Comparison of ENCODE assay signal across 23 cellular contexts in the genomic region with DNA sequence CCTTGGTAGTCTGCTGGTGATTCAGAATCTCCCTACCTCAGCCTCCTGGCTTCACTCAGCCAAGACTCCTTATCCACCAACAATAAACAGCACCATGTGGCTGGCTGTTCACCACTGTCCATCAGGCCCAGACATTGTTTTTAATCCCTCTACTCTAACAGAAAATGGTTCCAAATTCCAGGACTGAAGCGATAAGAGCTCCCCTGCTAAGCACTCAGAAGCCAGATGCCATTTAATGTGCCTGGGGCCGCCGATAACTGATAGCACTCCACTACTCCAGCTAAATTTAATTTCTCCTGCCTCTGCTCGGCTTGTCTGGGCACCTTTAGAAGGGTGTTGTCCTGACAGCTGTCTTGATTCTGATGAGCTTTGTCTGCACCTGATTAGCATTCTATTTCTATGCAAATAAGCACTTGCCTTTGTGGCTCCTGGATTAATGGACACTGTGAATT. TPM values are rescaled to one million over a fixed set of nuclear protein-coding genes. Genes with fewer than 3 reads are reported as not detected.
A peak's percentile ranks its signal among the peaks of the same experiment; 100 is the strongest.
DNase-seq lines count a peak whose midpoint lies in the region; ATAC-seq and TF ChIP-seq lines count a peak whose summit lies in the region.
"Had no signal": no experiment of that assay in that cellular context is flagged by ENCODE, and none has a peak within 500 bp of the region (broad histone marks: within the 10 kb centered on the region; RNA-seq: fewer than 3 reads in every experiment).

No MANE protein-coding gene starts in this region.

- no peaks in the 10 kb centered on the region for H3K36me3 ChIP-seq in mammary epithelial cell (ENCODE audit: insufficient read depth, low read length)
- H3K36me3 ChIP-seq: spleen had no signal

- no peak for ATAC-seq in HG02852 (IDR thresholded peaks at IDR 0.05; ENCODE audit: unreplicated experiment)
- ATAC-seq: activated naive CD8-positive, alpha-beta T cell treated with anti-CD3 and anti-CD28 coated beads, Interleukin-2, amount 50 U/mL, for 24 hours; Panc1 had no signal

- TF ChIP-seq CTCF in mammary epithelial cell (conservative IDR thresholded peaks at IDR 0.05 in 1 of 2, IDR thresholded peaks at IDR 0.05 in 1 of 2; ENCODE audit: extremely low read depth in 1 of 2, insufficient read depth in 1 of 2, low read depth in 1 of 2, low read length in 2 of 2), result no peak

- CTCF ChIA-PET in mammary epithelial cell (lab: Charles Lee; ENCODE audit: low non-redundant PET), result no interaction called here

- H3K9ac ChIP-seq in mammary epithelial cell (ENCODE audit: insufficient read depth, low read length), result no peak overlapping the region

- no peaks in the 10 kb centered on the region for H3K27me3 ChIP-seq in mammary epithelial cell (ENCODE audit: insufficient read depth, low read length)
- H3K27me3 ChIP-seq: spleen had no signal

- H3K9me3 ChIP-seq in mammary epithelial cell (replicated peaks; ENCODE audit: insufficient read depth, low read length), result no peaks in the 10 kb centered on the region
- H3K9me3 ChIP-seq: spleen had no signal

- whole genome bisulfite sequencing in mammary epithelial cell (ENCODE audit: low coverage, missing lambda C conversion rate), result 52% methylated on average over 4 of the region's 4 CpGs

- H3K4me2 ChIP-seq in mammary epithelial cell (ENCODE audit: insufficient read depth, low read depth, low read length), result no peak overlapping the region

- no peaks in the 10 kb centered on the region for H4K20me1 ChIP-seq in mammary epithelial cell (ENCODE audit: insufficient read depth, low read length)

- peaks cover 6% of the 10 kb centered on the region for H3K4me1 ChIP-seq in mammary epithelial cell (ENCODE audit: insufficient read depth, low read length)
- H3K4me1 ChIP-seq: spleen had no signal

- no peak overlapping the region for H3K4me3 ChIP-seq in mammary epithelial cell (replicated peaks in 1 of 3; ENCODE audit: insufficient read depth in 1 of 3, low read depth in 2 of 3, low read length in 3 of 3)
- H3K4me3 ChIP-seq: spleen had no signal

- BruUV-seq in mammary epithelial cell (replicated peaks; lab: Mats Ljungman, UMichigan), result no TSS peak

- H2AFZ ChIP-seq in mammary epithelial cell (ENCODE audit: low read depth, low read length), result no peak overlapping the region

- intact Hi-C loops in mammary epithelial cell (cut with micrococcal nuclease), result no loop called here

- no peak overlapping the region for H3K27ac ChIP-seq in mammary epithelial cell (ENCODE audit: insufficient read depth, low read depth, low read length)
- H3K27ac ChIP-seq: C4-2B, spleen had no signal

- in situ Hi-C loops in mammary epithelial cell (cut with MboI; ENCODE audit: low sequenced_read_pairs in 2 of 2), result no loop called here

- DNase-seq in DMS 273 treated with DMSO at 0.1 percent for 48 hours (lab: John Stamatoyannopoulos, UW) (peak; percentile 11), NCI-H526 (lab: John Stamatoyannopoulos, UW) (peak; percentile 67 to 77), astrocyte of the hippocampus (ENCODE audit: low read depth, low spot score) (peak; percentile 15), islet precursor cell (peak; percentile 66), SIG-M5 (lab: John Stamatoyannopoulos, UW) (no peak), mammary epithelial cell (no peak), NCI-H2029 treated with DMSO at 0.1 percent for 48 hours (lab: John Stamatoyannopoulos, UW) (no peak)
- DNase-seq: ACHN; activated CD4-positive, alpha-beta T cell treated with anti-CD3 and anti-CD28 coated beads for 4 hours; activated naive CD8-positive, alpha-beta T cell treated with anti-CD3 and anti-CD28 coated beads, Interleukin-2, amount 50 U/mL, for 24 hours; dermis blood vessel endothelial cell; DMS153; GF-D8; hypothalamus; KBM-7; midbrain; MV-4-11; NCI-H187 treated with DMSO at 0.1 percent for 48 hours; NCI-H510A; spleen had no signal

- no peaks in the 10 kb centered on the region for H3K79me2 ChIP-seq in mammary epithelial cell (ENCODE audit: insufficient read depth, low read length)

- dilution Hi-C loops in mammary epithelial cell (cut with HindIII; ENCODE audit: low sequenced_read_pairs), result no loop called here

RNA-seq across cellular contexts. Expression of gene ZNF622, which starts 47.1 kb away (rescaled TPM):
- 10 to 100 TPM; 32.2 to 32.3 TPM for total RNA-seq in mammary epithelial cell
- polyA plus RNA-seq in mammary epithelial cell, result 21.1 TPM
- 39.6 TPM for polyA minus RNA-seq in mammary epithelial cell

Comparison
In these comparisons a context has a peak if more than half of its experiments do, and no peak if none do; other contexts are left out.
1. DNase-seq: peak in DMS 273 treated with DMSO at 0.1 percent for 48 hours (single experiment), NCI-H526 (2 of 2), astrocyte of the hippocampus (single experiment) and islet precursor cell (single experiment); none in SIG-M5 (single experiment), mammary epithelial cell (single experiment) and NCI-H2029 treated with DMSO at 0.1 percent for 48 hours (single experiment).